In genomic region chr2:89763581-89764485, GRCh38 we compare ENCODE assay signal across 18 cellular contexts.
DNase-seq lines count a peak whose midpoint lies in the region; ATAC-seq and TF ChIP-seq lines count a peak whose summit lies in the region.
"Had no signal": no experiment of that assay in that cellular context is flagged by ENCODE, and none has a peak within 500 bp of the region (broad histone marks: within the 10 kb centered on the region; RNA-seq: fewer than 3 reads in every experiment).

No MANE protein-coding gene starts in this region.

- no peaks in the 10 kb centered on the region for H3K4me1 Mint-ChIP-seq in osteocyte (ENCODE audit: unreplicated experiment)
- H3K4me1 Mint-ChIP-seq: central memory CD8-positive, alpha-beta T cell; stimulated activated effector memory CD8-positive, alpha-beta T cell treated with anti-CD3 and anti-CD28 coated beads, Interleukin-12 subunit alpha, Interleukin-12 subunit beta, amount 100 ng/mL, for 72 hours had no signal

- peaks cover 0 to 10% of the 10 kb centered on the region in 2 donors for H3K4me1 ChIP-seq in right atrium auricular region
- H3K4me1 ChIP-seq in right cardiac atrium (ENCODE audit: control insufficient read depth, insufficient read depth, low read length) = no peaks in the 10 kb centered on the region

- H3K27me3 Mint-ChIP-seq in osteocyte (ENCODE audit: unreplicated experiment) = no peaks in the 10 kb centered on the region

- no peak for TF ChIP-seq CTCF in right atrium auricular region (IDR thresholded peaks at IDR 0.05)
- no peak for TF ChIP-seq CTCF in osteocyte (IDR thresholded peaks at IDR 0.05)

- no peak for ATAC-seq in Right ventricle myocardium inferior
- no peak for ATAC-seq in right cardiac atrium
- ATAC-seq: activated CD8-positive, alpha-beta T cell treated with anti-CD3 and anti-CD28 coated beads, Interleukin-2, amount 10 ng/mL, durations not matched to agents 7 days and 5 days; CD8-positive, alpha-beta T cell; stimulated activated effector memory CD8-positive, alpha-beta T cell treated with anti-CD3 and anti-CD28 coated beads, Interleukin-12 subunit alpha, Interleukin-12 subunit beta, amount 100 ng/mL, for 72 hours had no signal

- intact Hi-C loops in Right ventricle myocardium inferior (cut with DNase I) (no loop called here), right cardiac atrium (cut with DNase I) (no loop called here)

- H3K4me3 Mint-ChIP-seq in osteocyte (ENCODE audit: unreplicated experiment) = no peak overlapping the region
- H3K4me3 Mint-ChIP-seq: activated CD8-positive, alpha-beta T cell treated with anti-CD3 and anti-CD28 coated beads, Interleukin-2, amount 10 ng/mL, durations not matched to agents 7 days and 5 days; CD8-positive, alpha-beta T cell; central memory CD8-positive, alpha-beta T cell; stimulated activated effector memory CD8-positive, alpha-beta T cell treated with anti-CD3 and anti-CD28 coated beads, Interleukin-12 subunit alpha, Interleukin-12 subunit beta, amount 100 ng/mL, for 72 hours had no signal

- H3K27ac Mint-ChIP-seq in osteocyte (ENCODE audit: unreplicated experiment) = no peak overlapping the region
- H3K27ac Mint-ChIP-seq: activated CD8-positive, alpha-beta T cell treated with anti-CD3 and anti-CD28 coated beads, Interleukin-2, amount 10 ng/mL, durations not matched to agents 7 days and 5 days; CD8-positive, alpha-beta T cell; stimulated activated effector memory CD8-positive, alpha-beta T cell treated with anti-CD3 and anti-CD28 coated beads, Interleukin-12 subunit alpha, Interleukin-12 subunit beta, amount 100 ng/mL, for 72 hours had no signal

- peaks cover 44% of the 10 kb centered on the region for H3K9me3 Mint-ChIP-seq in osteocyte (ENCODE audit: unreplicated experiment)

- DNase-seq in Right ventricle myocardium inferior (ENCODE audit: missing footprints) (peak; percentile 65), right atrium auricular region (ENCODE audit: low spot score) (no peak), right cardiac atrium (peak in 2 of 3 donors; percentile 36 to 62), osteocyte (ENCODE audit: extremely low spot score, unreplicated experiment) (peak; percentile 88), Kasumi-1 (lab: John Stamatoyannopoulos, UW) (no peak)
- no peak for DNase-seq in central memory CD4-positive, alpha-beta T cell
- no peak for DNase-seq in stimulated activated naive CD4-positive, alpha-beta T cell (lab: John Stamatoyannopoulos, UW)
- DNase-seq in activated CD4-positive, alpha-beta T cell treated with anti-CD3 and anti-CD28 coated beads, Interleukin-2, amount 50 U/mL, for 4 hours = no peak
- DNase-seq: activated CD8-positive, alpha-beta T cell treated with anti-CD3 and anti-CD28 coated beads, Interleukin-2, amount 10 ng/mL, durations not matched to agents 7 days and 5 days; amniotic stem cell; CD8-positive, alpha-beta T cell; DND-41; hippocampal formation; NCI-H1436; NCI-H226 had no signal

- WGBS in right cardiac atrium = 84% methylated on average over 29 of the region's 29 CpGs

- no peaks in the 10 kb centered on the region for H3K36me3 ChIP-seq in right atrium auricular region
- H3K36me3 ChIP-seq: tibial nerve had no signal

- peaks cover 3% of the 10 kb centered on the region for H3K36me3 Mint-ChIP-seq in osteocyte (ENCODE audit: unreplicated experiment)
- H3K36me3 Mint-ChIP-seq: CD8-positive, alpha-beta T cell; stimulated activated effector memory CD8-positive, alpha-beta T cell treated with anti-CD3 and anti-CD28 coated beads, Interleukin-12 subunit alpha, Interleukin-12 subunit beta, amount 100 ng/mL, for 72 hours had no signal

- H3K27ac ChIP-seq in right atrium auricular region (no peak overlapping the region), right cardiac atrium (ENCODE audit: low read length) (no peak overlapping the region)
- H3K27ac ChIP-seq: tibial nerve had no signal

- no peaks in the 10 kb centered on the region for H3K27me3 ChIP-seq in right atrium auricular region
- H3K27me3 ChIP-seq in right cardiac atrium (ENCODE audit: control insufficient read depth, insufficient read depth) = no peaks in the 10 kb centered on the region

- H3K4me3 ChIP-seq in right atrium auricular region (no peak overlapping the region), right cardiac atrium (ENCODE audit: low read length) (no peak overlapping the region)
- H3K4me3 ChIP-seq: tibial nerve had no signal

- H3K9me3 ChIP-seq in right atrium auricular region (no peaks in the 10 kb centered on the region), right cardiac atrium (ENCODE audit: control insufficient read depth, low read length) (no peaks in the 10 kb centered on the region)

Comparison
In these comparisons a context has a peak if more than half of its experiments do, and no peak if none do; other contexts are left out.
1. DNase-seq: peak in Right ventricle myocardium inferior (single experiment), right cardiac atrium (2 of 3) and osteocyte (single experiment); none in right atrium auricular region (single experiment), Kasumi-1 (0 of 2), central memory CD4-positive, alpha-beta T cell (single experiment), stimulated activated naive CD4-positive, alpha-beta T cell (0 of 6) and activated CD4-positive, alpha-beta T cell treated with anti-CD3 and anti-CD28 coated beads, Interleukin-2, amount 50 U/mL, for 4 hours (0 of 2).